ENCODE assay signal across 14 cellular contexts in genomic region chr5:136108131-136108739, GRCh38. TPM values are rescaled to one million over a fixed set of nuclear protein-coding genes. Genes with fewer than 3 reads are reported as not detected.
A peak's percentile ranks its signal among the peaks of the same experiment; 100 is the strongest.
DNase-seq lines count a peak whose midpoint lies in the region; ATAC-seq and TF ChIP-seq lines count a peak whose summit lies in the region.
"Had no signal": no experiment of that assay in that cellular context is flagged by ENCODE, and none has a peak within 500 bp of the region (broad histone marks: within the 10 kb centered on the region; RNA-seq: fewer than 3 reads in every experiment).

No MANE protein-coding gene starts in this region.

- H3K9me3 Mint-ChIP-seq in MCF 10A (ENCODE audit: unreplicated experiment), result no peaks in the 10 kb centered on the region
- H3K9me3 Mint-ChIP-seq in CD8-positive, alpha-beta memory T cell, result no peaks in the 10 kb centered on the region
- no peaks in the 10 kb centered on the region for H3K9me3 Mint-ChIP-seq in activated T-cell treated with anti-CD3 and anti-CD28 coated beads, Interleukin-2, amount 50 U/mL, for 4 hours

- CTCF ChIA-PET in MCF 10A (lab: Yijun Ruan, JAX), result interaction anchor here (0.5 to 3.6 kb wide), 8 partner anchors 18 to 220 kb away, joined by 3 to 20 read pairs (median 5); partner anchors contain the start of gene SMAD5
- CTCF ChIA-PET in CD8-positive, alpha-beta memory T cell (lab: Charles Lee), result no interaction called here

- H3K27me3 ChIP-seq in CD8-positive, alpha-beta memory T cell (ENCODE audit: insufficient read depth, low read length, poor library complexity, severe bottlenecking), result no peaks in the 10 kb centered on the region
- H3K27me3 ChIP-seq: upper lobe of right lung had no signal

- no TSS peak for BruUV-seq in MCF 10A (replicated peaks; lab: Mats Ljungman, UMichigan)

- POLR2A ChIA-PET in MCF 10A (lab: Yijun Ruan, JAX), result interaction anchor here (0.6 to 4.5 kb wide), 10 partner anchors 8 to 260 kb away, joined by 3 to 42 read pairs (median 4); partner anchors contain the start of genes SMAD5 and TGFBI
- POLR2A ChIA-PET in CD8-positive, alpha-beta memory T cell (lab: Charles Lee), result no interaction called here

- in situ Hi-C loops in GM13976 (cut with MboI; ENCODE audit: low sequenced_read_pairs, unreplicated experiment), result no loop called here

- peaks cover 16% of the 10 kb centered on the region for H3K4me1 Mint-ChIP-seq in MCF 10A (ENCODE audit: insufficient read depth, unreplicated experiment)
- peaks cover 0 to 5% (median 2%) of the 10 kb centered on the region in 3 donors for H3K4me1 Mint-ChIP-seq in CD8-positive, alpha-beta memory T cell
- no peaks in the 10 kb centered on the region for H3K4me1 Mint-ChIP-seq in activated T-cell treated with anti-CD3 and anti-CD28 coated beads, Interleukin-2, amount 50 U/mL, for 4 hours (ENCODE audit: low read depth)

- H3K27ac Mint-ChIP-seq in MCF 10A (ENCODE audit: low read depth, unreplicated experiment), result peak overlapping the region; percentile 80
- H3K27ac Mint-ChIP-seq in CD8-positive, alpha-beta memory T cell, result no peak overlapping the region

- no peak overlapping the region for H3K27ac ChIP-seq in CD8-positive, alpha-beta memory T cell (ENCODE audit: low read depth, low read length)
- H3K27ac ChIP-seq: upper lobe of right lung had no signal

- H3K4me1 ChIP-seq in CD8-positive, alpha-beta memory T cell (ENCODE audit: insufficient read depth, low read length), result no peaks in the 10 kb centered on the region

- no peaks in the 10 kb centered on the region for H3K27me3 Mint-ChIP-seq in MCF 10A (ENCODE audit: insufficient read depth, unreplicated experiment)
- peaks cover 4 to 15% of the 10 kb centered on the region in 2 donors for H3K27me3 Mint-ChIP-seq in CD8-positive, alpha-beta memory T cell
- H3K27me3 Mint-ChIP-seq in activated T-cell treated with anti-CD3 and anti-CD28 coated beads, Interleukin-2, amount 50 U/mL, for 4 hours (ENCODE audit: low read depth), result peaks cover 8% of the 10 kb centered on the region

- H3K36me3 ChIP-seq in CD8-positive, alpha-beta memory T cell (ENCODE audit: insufficient read depth, low read length), result no peaks in the 10 kb centered on the region
- H3K36me3 ChIP-seq: upper lobe of right lung had no signal

- ATAC-seq in GM21360 (IDR thresholded peaks at IDR 0.05; ENCODE audit: unreplicated experiment), result peak; percentile 69
- ATAC-seq in HG02981 (IDR thresholded peaks at IDR 0.05; ENCODE audit: unreplicated experiment), result peak; percentile 52
- no peak for ATAC-seq in activated T-cell treated with anti-CD3 and anti-CD28 coated beads, Interleukin-2, amount 50 U/mL, for 4 hours
- ATAC-seq: upper lobe of right lung had no signal

- peak; percentile 13 for DNase-seq in GM12864 (ENCODE audit: low read depth)
- DNase-seq in MCF 10A (ENCODE audit: unreplicated experiment), result peak; percentile 48
- DNase-seq in GM13976 (ENCODE audit: low spot score), result no peak
- no peak for DNase-seq in CD8-positive, alpha-beta memory T cell
- DNase-seq in activated T-cell treated with anti-CD3 and anti-CD28 coated beads, Interleukin-2, amount 50 U/mL, for 4 hours, result no peak
- DNase-seq in Ammon's horn (ENCODE audit: low spot score), result no peak
- DNase-seq: activated gamma-delta T cell, hypothalamus, Karpas-422, nucleus accumbens, upper lobe of right lung had no signal

- H3K36me3 Mint-ChIP-seq in MCF 10A (ENCODE audit: insufficient read depth, unreplicated experiment), result no peaks in the 10 kb centered on the region
- no peaks in the 10 kb centered on the region for H3K36me3 Mint-ChIP-seq in CD8-positive, alpha-beta memory T cell
- no peaks in the 10 kb centered on the region for H3K36me3 Mint-ChIP-seq in activated T-cell treated with anti-CD3 and anti-CD28 coated beads, Interleukin-2, amount 50 U/mL, for 4 hours (ENCODE audit: insufficient read depth)

- no peak overlapping the region for H3K4me3 Mint-ChIP-seq in MCF 10A (ENCODE audit: unreplicated experiment)
- H3K4me3 Mint-ChIP-seq in CD8-positive, alpha-beta memory T cell, result no peak overlapping the region
- H3K4me3 Mint-ChIP-seq in activated T-cell treated with anti-CD3 and anti-CD28 coated beads, Interleukin-2, amount 50 U/mL, for 4 hours, result no peak overlapping the region

- TF ChIP-seq CTCF in GM12864 (IDR thresholded peaks at IDR 0.05; ENCODE audit: low read depth, low read length, missing control alignments) (no peak), MCF 10A (IDR thresholded peaks at IDR 0.05; ENCODE audit: unreplicated experiment) (no peak), GM13976 (IDR thresholded peaks at IDR 0.05; ENCODE audit: borderline replicate concordance, control extremely low read depth, extremely low read depth, insufficient read depth, missing control alignments) (no peak)

- intact Hi-C loops in MCF 10A (cut with micrococcal nuclease), result no loop called here

- no peak overlapping the region for H3K4me3 ChIP-seq in GM12864 (ENCODE audit: low read depth, low read length)
- H3K4me3 ChIP-seq in CD8-positive, alpha-beta memory T cell (ENCODE audit: low read length), result no peak overlapping the region
- H3K4me3 ChIP-seq: lung, upper lobe of right lung had no signal

- no peaks in the 10 kb centered on the region for H3K9me3 ChIP-seq in CD8-positive, alpha-beta memory T cell (ENCODE audit: low read length)
- H3K9me3 ChIP-seq: upper lobe of right lung had no signal

RNA-seq across cellular contexts. Expression of gene SMAD5, which starts 24.4 kb away (rescaled TPM):
- 97.4 and 106 TPM in 2 replicates for total RNA-seq in MCF 10A (2022)
- 10 to 100 TPM; 21.8 to 21.9 TPM for total RNA-seq in CD8-positive, alpha-beta memory T cell
- 22.7 TPM for polyA plus RNA-seq in CD8-positive, alpha-beta memory T cell
- total RNA-seq in activated T-cell treated with anti-CD3 and anti-CD28 coated beads, Interleukin-2, amount 50 U/mL, for 4 hours, result 10 to 100 TPM in 1 of 3 donors, 1 to 10 TPM in 2; 3.5 to 10.1 (median 6.0) TPM

Comparison
In these comparisons a context has a peak if more than half of its experiments do, and no peak if none do; other contexts are left out.
1. DNase-seq: peak in GM12864 (single experiment) and MCF 10A (single experiment); none in GM13976 (single experiment), CD8-positive, alpha-beta memory T cell (0 of 5), activated T-cell treated with anti-CD3 and anti-CD28 coated beads, Interleukin-2, amount 50 U/mL, for 4 hours (single experiment) and Ammon's horn (single experiment).
2. ATAC-seq: peak in GM21360 (single experiment) and HG02981 (single experiment); none in activated T-cell treated with anti-CD3 and anti-CD28 coated beads, Interleukin-2, amount 50 U/mL, for 4 hours (0 of 2).